7 cellular contexts compared by ENCODE assay signal in genomic region chr2:111439237-111439636, GRCh38.
DNase-seq lines count a peak whose midpoint lies in the region; ATAC-seq, FAIRE-seq and TF ChIP-seq lines count a peak whose summit lies in the region.
"Not testable (repeated sequence)": the region's sequence is repeated elsewhere in the genome, so short reads cannot be mapped to it uniquely, and the experiment has no call there.

No MANE protein-coding gene starts in this region.

- not testable (repeated sequence) for BruUV-seq in OCI-LY7 (replicated peaks; lab: Mats Ljungman, UMichigan); endothelial cell of umbilical vein (replicated peaks; lab: Mats Ljungman, UMichigan)

- not testable (repeated sequence) for H3K36me3 Mint-ChIP-seq in activated CD4-positive, alpha-beta T cell treated with anti-CD3 and anti-CD28 coated beads for 36 hours (ENCODE audit: low read depth); activated T-cell treated with anti-CD3 and anti-CD28 coated beads, Interleukin-2, amount 50 U/mL, for 72 hours (ENCODE audit: insufficient read depth in 2 of 2); activated naive CD8-positive, alpha-beta T cell; stimulated activated effector memory CD8-positive, alpha-beta T cell treated with anti-CD3 and anti-CD28 coated beads, Interleukin-12 subunit alpha, Interleukin-12 subunit beta, amount 100 ng/mL, for 72 hours

- FAIRE-seq in H54 (lab: Jason Lieb, UNC) (peak; percentile 75), endothelial cell of umbilical vein (lab: Jason Lieb, UNC) (peak; percentile 53)

- intact Hi-C loops in OCI-LY7 (cut with micrococcal nuclease; ENCODE audit: unreplicated experiment); activated CD4-positive, alpha-beta T cell treated with anti-CD3 and anti-CD28 coated beads for 36 hours (cut with DNase I, micrococcal nuclease); endothelial cell of umbilical vein (cut with micrococcal nuclease): not testable (repeated sequence)

- dilution Hi-C loops in endothelial cell of umbilical vein (cut with MboI; ENCODE audit: extremely low pct_ligation_motif_present, low sequenced_read_pairs) = not testable (repeated sequence)

- not testable (repeated sequence) for H3K36me3 ChIP-seq in OCI-LY7 (ENCODE audit: insufficient read depth, low read length); endothelial cell of umbilical vein (ENCODE audit: control insufficient read depth in 2 of 2, extremely low read depth in 1 of 2, insufficient read depth in 2 of 2, low read length in 2 of 2)

- not testable (repeated sequence) for H3K4me3 ChIP-seq in OCI-LY7 (ENCODE audit: low read depth, low read length, poor library complexity, severe bottlenecking); endothelial cell of umbilical vein (replicated peaks in 1 of 3; ENCODE audit: insufficient read depth in 1 of 3, low read depth in 1 of 3, low read length in 3 of 3)

- POLR2A ChIA-PET in OCI-LY7 (lab: Charles Lee); activated CD4-positive, alpha-beta T cell treated with anti-CD3 and anti-CD28 coated beads for 36 hours (lab: Charles Lee); endothelial cell of umbilical vein (lab: Charles Lee): not testable (repeated sequence)

- not testable (repeated sequence) for H3K4me3 Mint-ChIP-seq in activated CD4-positive, alpha-beta T cell treated with anti-CD3 and anti-CD28 coated beads for 36 hours; stimulated activated effector memory CD8-positive, alpha-beta T cell treated with anti-CD3 and anti-CD28 coated beads, Interleukin-12 subunit alpha, Interleukin-12 subunit beta, amount 100 ng/mL, for 72 hours
- peak overlapping the region; percentile 37 to 63 for H3K4me3 Mint-ChIP-seq in activated T-cell treated with anti-CD3 and anti-CD28 coated beads, Interleukin-2, amount 50 U/mL, for 72 hours
- H3K4me3 Mint-ChIP-seq in activated naive CD8-positive, alpha-beta T cell = peak overlapping the region; percentile 42

- TF ChIP-seq POLR2A in H54 (IDR thresholded peaks at IDR 0.05; ENCODE audit: low read depth, low read length); endothelial cell of umbilical vein (IDR thresholded peaks at IDR 0.05; ENCODE audit: low read depth, low read length): not testable (repeated sequence)

- not testable (repeated sequence) for H3K27me3 ChIP-seq in endothelial cell of umbilical vein (ENCODE audit: control insufficient read depth in 2 of 2, insufficient read depth in 2 of 2, low read length in 2 of 2)

- not testable (repeated sequence) for H3K79me2 ChIP-seq in OCI-LY7 (ENCODE audit: insufficient read depth, low read depth, low read length)
- peaks cover 15% of the 10 kb centered on the region for H3K79me2 ChIP-seq in endothelial cell of umbilical vein (ENCODE audit: control insufficient read depth, insufficient read depth, low read length)

- H3K4me1 ChIP-seq in OCI-LY7 (ENCODE audit: insufficient read depth, low read length, poor library complexity, severe bottlenecking) = peaks cover 42% of the 10 kb centered on the region
- not testable (repeated sequence) for H3K4me1 ChIP-seq in endothelial cell of umbilical vein (ENCODE audit: control insufficient read depth, extremely low read depth, insufficient read depth, low read length)

- peak overlapping the region; percentile 43 for H3K27ac ChIP-seq in OCI-LY7 (ENCODE audit: low read depth, low read length, poor library complexity, severe bottlenecking)
- not testable (repeated sequence) for H3K27ac ChIP-seq in endothelial cell of umbilical vein (ENCODE audit: insufficient read depth, low read depth, low read length)

- H3K9me3 ChIP-seq in OCI-LY7 (ENCODE audit: low read length); endothelial cell of umbilical vein (replicated peaks; ENCODE audit: control insufficient read depth, insufficient read depth, low read length): not testable (repeated sequence)

- H3K27ac Mint-ChIP-seq in activated CD4-positive, alpha-beta T cell treated with anti-CD3 and anti-CD28 coated beads for 36 hours; activated T-cell treated with anti-CD3 and anti-CD28 coated beads, Interleukin-2, amount 50 U/mL, for 72 hours; stimulated activated effector memory CD8-positive, alpha-beta T cell treated with anti-CD3 and anti-CD28 coated beads, Interleukin-12 subunit alpha, Interleukin-12 subunit beta, amount 100 ng/mL, for 72 hours: not testable (repeated sequence)
- peak overlapping the region; percentile 88 for H3K27ac Mint-ChIP-seq in activated naive CD8-positive, alpha-beta T cell

- not testable (repeated sequence) for TF ChIP-seq CTCF in OCI-LY7 (conservative IDR thresholded peaks at IDR 0.05; ENCODE audit: low read length); endothelial cell of umbilical vein (IDR thresholded peaks at IDR 0.05; ENCODE audit: extremely low read depth in 1 of 2, insufficient read depth in 1 of 2, low read depth in 1 of 2, low read length in 2 of 2)

- peak overlapping the region; percentile 51; the same call in 1 of the 2 replicates for H3K4me2 ChIP-seq in OCI-LY7 (ENCODE audit: low read length)
- H3K4me2 ChIP-seq in endothelial cell of umbilical vein (ENCODE audit: insufficient read depth, low read length) = not testable (repeated sequence)

- H3K9me1 ChIP-seq in endothelial cell of umbilical vein (replicated peaks; ENCODE audit: control insufficient read depth, extremely low read depth, insufficient read depth, low read length) = not testable (repeated sequence)

- not testable (repeated sequence) for DNase-seq in H54 (ENCODE audit: insufficient read length, low spot score); OCI-LY7 (ENCODE audit: low spot score); activated CD4-positive, alpha-beta T cell treated with anti-CD3 and anti-CD28 coated beads for 36 hours; activated T-cell treated with anti-CD3 and anti-CD28 coated beads, Interleukin-2, amount 50 U/mL, for 72 hours; endothelial cell of umbilical vein (ENCODE audit: low read depth, low spot score); stimulated activated effector memory CD8-positive, alpha-beta T cell treated with anti-CD3 and anti-CD28 coated beads, Interleukin-12 subunit alpha, Interleukin-12 subunit beta, amount 100 ng/mL, for 72 hours (ENCODE audit: low spot score in 2 of 2)

- H3K9ac ChIP-seq in endothelial cell of umbilical vein (replicated peaks; ENCODE audit: extremely low read depth, insufficient read depth, low read length) = not testable (repeated sequence)

- peak overlapping the region; percentile 50; the same call in 1 of the 2 replicates for H2AFZ ChIP-seq in OCI-LY7 (ENCODE audit: low read length)
- not testable (repeated sequence) for H2AFZ ChIP-seq in endothelial cell of umbilical vein (ENCODE audit: low read depth, low read length)

- H3K9me2 ChIP-seq in OCI-LY7 (ENCODE audit: insufficient read depth, low read length) = not testable (repeated sequence)

- H3K9me3 Mint-ChIP-seq in activated CD4-positive, alpha-beta T cell treated with anti-CD3 and anti-CD28 coated beads for 36 hours (ENCODE audit: low read depth); activated T-cell treated with anti-CD3 and anti-CD28 coated beads, Interleukin-2, amount 50 U/mL, for 72 hours; activated naive CD8-positive, alpha-beta T cell (ENCODE audit: low read depth); stimulated activated effector memory CD8-positive, alpha-beta T cell treated with anti-CD3 and anti-CD28 coated beads, Interleukin-12 subunit alpha, Interleukin-12 subunit beta, amount 100 ng/mL, for 72 hours: not testable (repeated sequence)

- ATAC-seq in activated CD4-positive, alpha-beta T cell treated with anti-CD3 and anti-CD28 coated beads for 36 hours = peak; percentile 63
- ATAC-seq in activated T-cell treated with anti-CD3 and anti-CD28 coated beads, Interleukin-2, amount 50 U/mL, for 72 hours (replicated peaks in 1 of 2) = peak; percentile 64 to 66
- ATAC-seq in stimulated activated effector memory CD8-positive, alpha-beta T cell treated with anti-CD3 and anti-CD28 coated beads, Interleukin-12 subunit alpha, Interleukin-12 subunit beta, amount 100 ng/mL, for 72 hours = peak; percentile 71

- CTCF ChIA-PET in OCI-LY7 (lab: Charles Lee; ENCODE audit: unreplicated experiment); activated CD4-positive, alpha-beta T cell treated with anti-CD3 and anti-CD28 coated beads for 36 hours (lab: Charles Lee); endothelial cell of umbilical vein (lab: Charles Lee): not testable (repeated sequence)

- H4K20me1 ChIP-seq in OCI-LY7 (ENCODE audit: insufficient read depth, low read length); endothelial cell of umbilical vein (replicated peaks; ENCODE audit: control insufficient read depth, extremely low read depth, insufficient read depth, low read length): not testable (repeated sequence)

- H3K4me1 Mint-ChIP-seq in activated CD4-positive, alpha-beta T cell treated with anti-CD3 and anti-CD28 coated beads for 36 hours; activated T-cell treated with anti-CD3 and anti-CD28 coated beads, Interleukin-2, amount 50 U/mL, for 72 hours (ENCODE audit: low read depth); stimulated activated effector memory CD8-positive, alpha-beta T cell treated with anti-CD3 and anti-CD28 coated beads, Interleukin-12 subunit alpha, Interleukin-12 subunit beta, amount 100 ng/mL, for 72 hours: not testable (repeated sequence)
- peaks cover 17% of the 10 kb centered on the region for H3K4me1 Mint-ChIP-seq in activated naive CD8-positive, alpha-beta T cell (ENCODE audit: low read depth)

- H3K27me3 Mint-ChIP-seq in activated CD4-positive, alpha-beta T cell treated with anti-CD3 and anti-CD28 coated beads for 36 hours; activated T-cell treated with anti-CD3 and anti-CD28 coated beads, Interleukin-2, amount 50 U/mL, for 72 hours (ENCODE audit: low read depth); activated naive CD8-positive, alpha-beta T cell: not testable (repeated sequence)
